Comparison of ENCODE assay signal across 11 cellular contexts in the genomic region with DNA sequence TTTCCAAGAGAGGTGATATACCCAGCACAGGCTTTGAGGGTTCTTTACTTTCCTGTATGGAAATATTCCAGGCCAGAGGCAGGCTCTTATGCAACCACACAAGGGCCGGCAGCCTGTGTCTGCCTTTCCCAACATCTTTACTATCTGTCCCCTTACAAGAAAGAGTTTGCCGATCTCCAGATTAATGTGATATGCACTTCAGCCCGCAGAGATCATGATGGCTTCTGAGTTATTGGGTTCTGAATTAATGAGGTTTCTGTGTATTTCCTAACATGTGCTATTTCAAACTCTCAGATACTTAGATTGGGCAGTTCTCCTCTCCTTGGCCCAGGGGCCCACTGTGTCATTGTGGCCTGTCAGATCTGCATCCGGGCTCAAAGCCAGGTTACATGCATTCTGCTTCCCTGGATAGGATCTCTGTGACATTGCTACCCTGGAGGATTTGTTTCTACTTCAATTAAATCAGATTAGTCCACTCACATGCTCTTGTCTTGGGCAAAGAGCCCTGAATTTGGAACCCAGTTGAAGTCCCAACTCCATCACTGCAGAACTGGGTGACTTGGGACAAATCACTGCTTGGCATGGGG. TPM values are rescaled to one million over a fixed set of nuclear protein-coding genes. Genes with fewer than 3 reads are reported as not detected.
DNase-seq lines count a peak whose midpoint lies in the region; ATAC-seq and TF ChIP-seq lines count a peak whose summit lies in the region.
"Had no signal": no experiment of that assay in that cellular context is flagged by ENCODE, and none has a peak within 500 bp of the region (broad histone marks: within the 10 kb centered on the region; RNA-seq: fewer than 3 reads in every experiment).

No MANE protein-coding gene starts in this region.

- 79% methylated on average over 4 of the region's 4 CpGs for WGBS in right lobe of liver (ENCODE audit: insufficient coverage, low coverage, low lambda C conversion rate, missing lambda C conversion rate)
- 64 to 84% methylated on average over 4 of the region's 4 CpGs for WGBS in thyroid gland, 2 donors

- ATAC-seq in right lobe of liver: peak in 3 of 4 donors; percentile 31 to 60 (median 31)
- ATAC-seq: activated T-cell treated with anti-CD3 and anti-CD28 coated beads, Interleukin-2, amount 50 U/mL, for 72 hours had no signal

- H3K27ac ChIP-seq in brain microvascular endothelial cell: peak overlapping the region; percentile 82
- no peak overlapping the region for H3K27ac ChIP-seq in right lobe of liver
- H3K27ac ChIP-seq in thyroid gland: peak overlapping the region in 2 of 3 donors; percentile 8 to 19

- H3K27me3 ChIP-seq in brain microvascular endothelial cell (replicated peaks): no peaks in the 10 kb centered on the region
- no peaks in the 10 kb centered on the region for H3K27me3 ChIP-seq in right lobe of liver
- H3K27me3 ChIP-seq in thyroid gland: no peaks in the 10 kb centered on the region

- DNase-seq in M059J (ENCODE audit: low read depth): peak; percentile 94
- no peak for DNase-seq in brain microvascular endothelial cell
- DNase-seq in right lobe of liver: no peak
- peak in 1 of 2 donors; percentile 20 for DNase-seq in thyroid gland
- no peak for DNase-seq in NAMALWA (ENCODE audit: low spot score)
- no peak for DNase-seq in C1 segment of cervical spinal cord (lab: John Stamatoyannopoulos, UW)
- DNase-seq in hypothalamus (lab: John Stamatoyannopoulos, UW): no peak
- DNase-seq in activated CD4-positive, CD25-positive, alpha-beta regulatory T cell treated with anti-CD3 and anti-CD28 coated beads, Interleukin-2, amount 50 U/mL, for 72 hours: no peak
- DNase-seq: activated T-cell treated with anti-CD3 and anti-CD28 coated beads, Interleukin-2, amount 50 U/mL, for 72 hours; immature natural killer cell; T1000 had no signal

- H3K9me3 ChIP-seq in right lobe of liver (no peaks in the 10 kb centered on the region), thyroid gland (no peaks in the 10 kb centered on the region)

- in situ Hi-C loops in brain microvascular endothelial cell (cut with HindIII; ENCODE audit: low pct_ligation_motif_present, low sequenced_read_pairs): no loop called here

- TF ChIP-seq CTCF in brain microvascular endothelial cell (IDR thresholded peaks at IDR 0.05; ENCODE audit: low read depth, low read length, missing control alignments): no peak
- no peak for TF ChIP-seq CTCF in right lobe of liver (IDR thresholded peaks at IDR 0.05)
- TF ChIP-seq CTCF in thyroid gland (IDR thresholded peaks at IDR 0.05): no peak

- H3K4me1 ChIP-seq in right lobe of liver: peaks cover 0 to 12% (median 0%) of the 10 kb centered on the region in 4 donors
- peaks cover 0 to 18% of the 10 kb centered on the region in 2 donors for H3K4me1 ChIP-seq in thyroid gland

- TF ChIP-seq POLR2A in right lobe of liver (IDR thresholded peaks at IDR 0.05) (no peak), thyroid gland (IDR thresholded peaks at IDR 0.05) (no peak)

- H3K36me3 ChIP-seq in brain microvascular endothelial cell (replicated peaks) (no peaks in the 10 kb centered on the region), right lobe of liver (no peaks in the 10 kb centered on the region), thyroid gland (no peaks in the 10 kb centered on the region)

- intact Hi-C loops in right lobe of liver (cut with DNase I): no loop called here
- intact Hi-C loops in thyroid gland (cut with DNase I): no loop called here

- H3K4me3 ChIP-seq in brain microvascular endothelial cell (ENCODE audit: low read depth, low read length): no peak overlapping the region
- no peak overlapping the region for H3K4me3 ChIP-seq in right lobe of liver
- no peak overlapping the region for H3K4me3 ChIP-seq in thyroid gland (replicated peaks in 1 of 3)

RNA-seq across cellular contexts. Expression of a gene that starts 56.5 kb away (rescaled TPM):
- total RNA-seq in M059J (2014; rRNA removed; shearing (Covaris generic)): 76.6 and 108 TPM in 2 replicates
- 100 to 1,000 TPM; 135 to 940 (median 474) TPM for total RNA-seq in right lobe of liver
- 100 to 1,000 TPM in 1 of 4 donors, 10 to 100 TPM in 3; 16.9 to 133 (median 18.4) TPM for total RNA-seq in thyroid gland

Comparison
In these comparisons a context has a peak if more than half of its experiments do, and no peak if none do; other contexts are left out.
1. H3K27ac ChIP-seq: peak in brain microvascular endothelial cell (single experiment) and thyroid gland (2 of 3); none in right lobe of liver (0 of 3).